20 cellular contexts compared by ENCODE assay signal in the genomic region with DNA sequence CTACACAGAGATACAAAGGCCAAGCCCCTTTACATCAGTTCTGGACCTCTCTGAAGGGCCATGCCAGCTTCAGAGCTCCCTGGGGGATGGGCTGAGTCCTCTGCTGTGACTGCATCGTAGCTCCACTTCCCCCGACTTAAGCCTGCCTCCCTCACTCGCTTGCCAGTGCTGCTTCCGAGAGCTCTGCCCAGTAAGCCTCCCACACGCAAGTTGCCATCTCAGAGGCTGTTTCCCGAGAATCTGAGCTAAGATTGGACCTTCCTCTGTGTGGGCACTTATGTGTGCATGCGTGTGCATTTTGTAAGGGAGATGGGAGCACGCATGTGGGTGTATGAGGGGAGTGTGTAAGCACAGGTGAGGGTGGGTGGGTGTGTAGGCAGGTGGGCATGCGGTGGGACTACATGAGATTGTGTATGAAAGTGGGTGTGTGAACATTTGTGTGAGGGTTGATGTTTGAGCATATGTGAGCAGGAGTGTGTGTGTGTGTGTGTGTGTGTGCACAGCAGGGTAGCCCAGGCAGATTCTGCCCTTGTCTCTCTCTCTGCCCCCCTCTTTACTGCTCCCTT.
"Had no signal": no experiment of that assay in that cellular context is flagged by ENCODE, and none has a peak within 500 bp of the region (broad histone marks: within the 10 kb centered on the region; RNA-seq: fewer than 3 reads in every experiment).

No MANE protein-coding gene starts in this region.

- H3K4me3 Mint-ChIP-seq: activated CD4-positive, alpha-beta memory T cell treated with anti-CD3 and anti-CD28 coated beads for 36 hours; activated naive CD4-positive, alpha-beta T cell treated with anti-CD3 and anti-CD28 coated beads for 36 hours; activated naive CD8-positive, alpha-beta T cell treated with anti-CD3 and anti-CD28 coated beads, Interleukin-2, amount 10 ng/mL, durations not matched to agents 7 days and 5 days; activated T-cell treated with anti-CD3 and anti-CD28 coated beads, Interleukin-2, amount 50 U/mL, for 72 hours; stimulated activated naive B cell treated with anti-CD40 and anti-IgM and Interleukin-4, amounts not matched to agents 10 μg/mL and 1 μg/mL and 100 μg/mL, for 72 hours; T-helper 17 cell had no signal

- H3K4me1 Mint-ChIP-seq: activated naive CD8-positive, alpha-beta T cell treated with anti-CD3 and anti-CD28 coated beads, Interleukin-2, amount 10 ng/mL, durations not matched to agents 7 days and 5 days; stimulated activated naive B cell treated with anti-CD40 and anti-IgM and Interleukin-4, amounts not matched to agents 10 μg/mL and 1 μg/mL and 100 μg/mL, for 72 hours; T-helper 17 cell had no signal

- H3K27ac ChIP-seq: body of pancreas, cardiac muscle cell, left lung, neutrophil, right lobe of liver, skin epidermis, thyroid gland had no signal

- H3K9me3 Mint-ChIP-seq: activated CD4-positive, alpha-beta memory T cell treated with anti-CD3 and anti-CD28 coated beads for 36 hours; activated naive CD4-positive, alpha-beta T cell treated with anti-CD3 and anti-CD28 coated beads for 36 hours; activated naive CD8-positive, alpha-beta T cell treated with anti-CD3 and anti-CD28 coated beads, Interleukin-2, amount 10 ng/mL, durations not matched to agents 7 days and 5 days; activated T-cell treated with anti-CD3 and anti-CD28 coated beads, Interleukin-2, amount 50 U/mL, for 72 hours; nephron; stimulated activated naive B cell treated with anti-CD40 and anti-IgM and Interleukin-4, amounts not matched to agents 10 μg/mL and 1 μg/mL and 100 μg/mL, for 72 hours had no signal

- ATAC-seq: activated T-cell treated with anti-CD3 and anti-CD28 coated beads, Interleukin-2, amount 50 U/mL, for 72 hours; body of pancreas; left lung; stimulated activated naive B cell treated with anti-CD40 and anti-IgM and Interleukin-4, amounts not matched to agents 10 μg/mL and 1 μg/mL and 100 μg/mL, for 72 hours; T-helper 17 cell had no signal

- H3K27ac Mint-ChIP-seq: activated CD4-positive, alpha-beta memory T cell treated with anti-CD3 and anti-CD28 coated beads for 36 hours; activated naive CD4-positive, alpha-beta T cell treated with anti-CD3 and anti-CD28 coated beads for 36 hours; activated naive CD8-positive, alpha-beta T cell treated with anti-CD3 and anti-CD28 coated beads, Interleukin-2, amount 10 ng/mL, durations not matched to agents 7 days and 5 days; activated T-cell treated with anti-CD3 and anti-CD28 coated beads, Interleukin-2, amount 50 U/mL, for 72 hours; stimulated activated naive B cell treated with anti-CD40 and anti-IgM and Interleukin-4, amounts not matched to agents 10 μg/mL and 1 μg/mL and 100 μg/mL, for 72 hours; T-helper 17 cell had no signal

- H3K27me3 Mint-ChIP-seq: activated naive CD8-positive, alpha-beta T cell treated with anti-CD3 and anti-CD28 coated beads, Interleukin-2, amount 10 ng/mL, durations not matched to agents 7 days and 5 days had no signal

- H3K36me3 Mint-ChIP-seq: activated CD4-positive, alpha-beta memory T cell treated with anti-CD3 and anti-CD28 coated beads for 36 hours; activated naive CD8-positive, alpha-beta T cell treated with anti-CD3 and anti-CD28 coated beads, Interleukin-2, amount 10 ng/mL, durations not matched to agents 7 days and 5 days; stimulated activated naive B cell treated with anti-CD40 and anti-IgM and Interleukin-4, amounts not matched to agents 10 μg/mL and 1 μg/mL and 100 μg/mL, for 72 hours had no signal

- DNase-seq: activated CD4-positive, alpha-beta memory T cell treated with anti-CD3 and anti-CD28 coated beads for 36 hours; activated CD4-positive, alpha-beta T cell treated with anti-CD3 and anti-CD28 coated beads for 48 hours; activated effector memory CD4-positive, alpha-beta T cell treated with Interleukin-2 at 50 U/mL for 16 hours; activated naive CD4-positive, alpha-beta T cell treated with anti-CD3 and anti-CD28 coated beads for 36 hours; activated naive CD8-positive, alpha-beta T cell treated with anti-CD3 and anti-CD28 coated beads, Interleukin-2, amount 10 ng/mL, durations not matched to agents 7 days and 5 days; activated T-cell treated with anti-CD3 and anti-CD28 coated beads, Interleukin-2, amount 50 U/mL, for 72 hours; amniotic stem cell; body of pancreas; effector CD4-positive, alpha-beta T cell; foreskin fibroblast; left lung; right lobe of liver; stimulated activated naive B cell treated with anti-CD40 and anti-IgM and Interleukin-4, amounts not matched to agents 10 μg/mL and 1 μg/mL and 100 μg/mL, for 72 hours; SW 1271; T-helper 17 cell; thyroid gland had no signal
